Comparison of ENCODE assay signal across 18 cellular contexts in the genomic region with DNA sequence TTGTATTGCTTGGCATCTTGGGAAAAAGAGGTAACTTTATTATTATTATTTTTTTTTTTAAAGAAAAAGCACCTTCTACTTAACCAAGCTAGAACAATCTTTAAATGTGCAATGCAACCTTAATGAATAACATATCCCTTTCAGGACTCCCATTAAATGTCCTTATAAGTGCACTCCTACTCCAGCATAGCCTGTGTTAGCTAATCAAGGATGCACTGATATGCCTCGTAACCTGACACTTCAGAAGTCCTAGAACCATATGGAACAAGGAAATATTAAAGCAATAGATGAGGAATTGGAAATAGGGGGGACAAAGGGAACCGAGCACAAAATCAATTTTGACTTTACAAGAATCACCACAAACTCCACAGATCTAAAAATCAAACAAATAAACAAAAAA.
DNase-seq lines count a peak whose midpoint lies in the region; TF ChIP-seq lines count a peak whose summit lies in the region.
"Had no signal": no experiment of that assay in that cellular context is flagged by ENCODE, and none has a peak within 500 bp of the region (broad histone marks: within the 10 kb centered on the region; RNA-seq: fewer than 3 reads in every experiment).

No MANE protein-coding gene starts in this region.

- H4K20me1 ChIP-seq in neural cell (ENCODE audit: insufficient read depth), result no peaks in the 10 kb centered on the region

- H3K4me2 ChIP-seq in neural cell (ENCODE audit: low read length), result no peak overlapping the region
- H3K4me2 ChIP-seq: KMS-11 had no signal

- H3K27ac ChIP-seq in neural cell (ENCODE audit: low read length), result peak overlapping the region; percentile 23
- H3K27ac ChIP-seq: HL-60, KMS-11 had no signal

- no peak for TF ChIP-seq RAD21 in neural cell (conservative IDR thresholded peaks at IDR 0.05)

- no peak overlapping the region for H3K4me3 ChIP-seq in neural cell (ENCODE audit: low read length)
- H3K4me3 ChIP-seq: GM23338, MG63 had no signal

- H3K9ac ChIP-seq in neural cell (ENCODE audit: low read length), result no peak overlapping the region
- H3K9ac ChIP-seq: KMS-11 had no signal

- no peaks in the 10 kb centered on the region for H3K27me3 ChIP-seq in neural cell (ENCODE audit: insufficient read depth, low read depth, low read length)
- H3K27me3 ChIP-seq: MG63 had no signal

- H3F3A ChIP-seq in neural cell (ENCODE audit: insufficient read depth, low read length, poor library complexity, severe bottlenecking), result peaks cover 4% of the 10 kb centered on the region

- H3K9me3 ChIP-seq in neural cell (ENCODE audit: low read length), result no peaks in the 10 kb centered on the region
- H3K9me3 ChIP-seq: MG63 had no signal

- H3K9me2 ChIP-seq in neural cell (ENCODE audit: insufficient read depth, low read length), result no peaks in the 10 kb centered on the region

- TF ChIP-seq EP300 in neural cell (conservative IDR thresholded peaks at IDR 0.05; ENCODE audit: poor library complexity, severe bottlenecking), result no peak

- no peaks in the 10 kb centered on the region for H3K79me2 ChIP-seq in neural cell (replicated peaks; ENCODE audit: insufficient read depth, low read length)

- no peak overlapping the region for H2AFZ ChIP-seq in neural cell (ENCODE audit: low read depth, low read length)
- H2AFZ ChIP-seq: GM23338 had no signal

- H3K36me3 ChIP-seq in neural cell (ENCODE audit: insufficient read depth, low read length), result no peaks in the 10 kb centered on the region
- H3K36me3 ChIP-seq: MG63 had no signal

- TF ChIP-seq CTCF in neural cell (IDR thresholded peaks at IDR 0.05; ENCODE audit: poor library complexity, severe bottlenecking), result no peak

- DNase-seq in NCI-H82 (lab: John Stamatoyannopoulos, UW) (peak; percentile 38), NCI-H82 treated with DMSO at 0.1 percent for 48 hours (lab: John Stamatoyannopoulos, UW; ENCODE audit: unreplicated experiment) (no peak), NCI-H146 treated with DMSO at 0.1 percent for 48 hours (lab: John Stamatoyannopoulos, UW; ENCODE audit: unreplicated experiment) (peak; percentile 15), NCI-H748 treated with DMSO at 0.1 percent for 48 hours (lab: John Stamatoyannopoulos, UW) (peak; percentile 30), Kasumi-1 (lab: John Stamatoyannopoulos, UW) (no peak), germinal center (ENCODE audit: low spot score) (no peak), NCI-H187 treated with DMSO at 0.1 percent for 48 hours (lab: John Stamatoyannopoulos, UW) (no peak)
- DNase-seq: Calu3; CD4-positive, alpha-beta T cell; EL; MG63; NCI-H1694; NCI-H2227 treated with DMSO at 0.1 percent for 48 hours; RPMI8226 had no signal

TF ChIP-seq in neural cell, 6 proteins besides CTCF, POLR2A, EP300 and RAD21:
- TF ChIP-seq SMC3 (conservative IDR thresholded peaks at IDR 0.05; ENCODE audit: poor library complexity) (no peak), TAF1 (IDR thresholded peaks at IDR 0.05; ENCODE audit: low read depth) (no peak), EZH2 (IDR thresholded peaks at IDR 0.05; ENCODE audit: borderline replicate concordance, insufficient read depth, low read length, poor library complexity, severe bottlenecking) (no peak), MXI1 (conservative IDR thresholded peaks at IDR 0.05; ENCODE audit: poor library complexity, severe bottlenecking) (no peak), POLR2AphosphoS5 (IDR thresholded peaks at IDR 0.05) (no peak)
- TF ChIP-seq, protein P1, sequence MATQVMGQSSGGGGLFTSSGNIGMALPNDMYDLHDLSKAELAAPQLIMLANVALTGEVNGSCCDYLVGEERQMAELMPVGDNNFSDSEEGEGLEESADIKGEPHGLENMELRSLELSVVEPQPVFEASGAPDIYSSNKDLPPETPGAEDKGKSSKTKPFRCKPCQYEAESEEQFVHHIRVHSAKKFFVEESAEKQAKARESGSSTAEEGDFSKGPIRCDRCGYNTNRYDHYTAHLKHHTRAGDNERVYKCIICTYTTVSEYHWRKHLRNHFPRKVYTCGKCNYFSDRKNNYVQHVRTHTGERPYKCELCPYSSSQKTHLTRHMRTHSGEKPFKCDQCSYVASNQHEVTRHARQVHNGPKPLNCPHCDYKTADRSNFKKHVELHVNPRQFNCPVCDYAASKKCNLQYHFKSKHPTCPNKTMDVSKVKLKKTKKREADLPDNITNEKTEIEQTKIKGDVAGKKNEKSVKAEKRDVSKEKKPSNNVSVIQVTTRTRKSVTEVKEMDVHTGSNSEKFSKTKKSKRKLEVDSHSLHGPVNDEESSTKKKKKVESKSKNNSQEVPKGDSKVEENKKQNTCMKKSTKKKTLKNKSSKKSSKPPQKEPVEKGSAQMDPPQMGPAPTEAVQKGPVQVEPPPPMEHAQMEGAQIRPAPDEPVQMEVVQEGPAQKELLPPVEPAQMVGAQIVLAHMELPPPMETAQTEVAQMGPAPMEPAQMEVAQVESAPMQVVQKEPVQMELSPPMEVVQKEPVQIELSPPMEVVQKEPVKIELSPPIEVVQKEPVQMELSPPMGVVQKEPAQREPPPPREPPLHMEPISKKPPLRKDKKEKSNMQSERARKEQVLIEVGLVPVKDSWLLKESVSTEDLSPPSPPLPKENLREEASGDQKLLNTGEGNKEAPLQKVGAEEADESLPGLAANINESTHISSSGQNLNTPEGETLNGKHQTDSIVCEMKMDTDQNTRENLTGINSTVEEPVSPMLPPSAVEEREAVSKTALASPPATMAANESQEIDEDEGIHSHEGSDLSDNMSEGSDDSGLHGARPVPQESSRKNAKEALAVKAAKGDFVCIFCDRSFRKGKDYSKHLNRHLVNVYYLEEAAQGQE (IDR thresholded peaks at IDR 0.05; ENCODE audit: borderline replicate concordance), result no peak

Comparison
In these comparisons a context has a peak if more than half of its experiments do, and no peak if none do; other contexts are left out.
1. DNase-seq: peak in NCI-H82 (single experiment), NCI-H146 treated with DMSO at 0.1 percent for 48 hours (single experiment) and NCI-H748 treated with DMSO at 0.1 percent for 48 hours (single experiment); none in NCI-H82 treated with DMSO at 0.1 percent for 48 hours (single experiment), Kasumi-1 (0 of 2), germinal center (single experiment) and NCI-H187 treated with DMSO at 0.1 percent for 48 hours (single experiment).